ENCODE assay signal across 8 cellular contexts in the genomic region with DNA sequence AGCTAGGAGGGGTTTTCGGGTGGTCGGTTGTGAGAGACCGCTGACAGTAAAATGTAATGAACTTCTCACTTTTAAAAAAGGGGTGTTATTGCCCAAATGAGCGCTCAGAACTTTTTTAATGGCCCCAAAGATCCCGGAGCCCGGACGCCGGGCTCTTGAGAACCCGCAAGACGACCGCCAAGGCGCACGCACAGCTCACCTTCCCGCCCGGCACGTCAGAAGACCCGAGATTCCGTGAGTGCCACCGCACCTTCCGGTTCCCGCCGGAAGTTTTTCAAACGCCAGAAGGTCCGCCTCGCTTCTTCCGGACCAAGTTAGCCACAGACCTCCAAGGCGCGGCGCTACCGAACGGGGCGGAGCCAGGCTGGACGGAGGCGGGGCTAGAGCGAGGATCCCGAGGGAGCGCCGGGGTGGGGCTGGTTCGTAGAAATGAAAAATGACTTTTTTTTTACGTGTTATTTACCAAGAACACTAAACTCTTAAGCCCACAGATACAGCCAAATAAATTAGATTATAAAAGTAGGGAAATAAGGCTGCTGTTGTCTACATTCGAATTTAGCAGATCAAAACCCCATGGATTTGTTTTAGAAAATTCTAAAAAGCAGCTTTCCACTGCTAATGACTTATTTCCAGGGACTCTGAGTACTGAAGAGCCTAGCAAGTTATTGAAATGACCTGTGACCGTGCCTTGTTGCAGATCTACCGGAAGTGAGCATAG. TPM values are rescaled to one million over a fixed set of nuclear protein-coding genes. Genes with fewer than 3 reads are reported as not detected.
A peak's percentile ranks its signal among the peaks of the same experiment; 100 is the strongest.
DNase-seq lines count a peak whose midpoint lies in the region; ATAC-seq, FAIRE-seq and TF ChIP-seq lines count a peak whose summit lies in the region.

Gene SRBD1, minus strand, starts transcription at position 248 of the 718 bp plus-strand sequence. CDS start 5,826 bp downstream, outside the sequence.

- peak; percentile 82 for TF ChIP-seq POLR2A in GM12891 (IDR thresholded peaks at IDR 0.05; ENCODE audit: low read depth, low read length)
- TF ChIP-seq POLR2A in adrenal gland (IDR thresholded peaks at IDR 0.05) = peak; percentile 23 to 66

- H3K36me3 ChIP-seq in adrenal gland (replicated peaks in 1 of 2) = no peaks in the 10 kb centered on the region

- peaks cover 9 to 35% of the 10 kb centered on the region in 2 donors for H3K4me1 ChIP-seq in adrenal gland (replicated peaks in 1 of 2)

- 1% methylated on average over 32 to 43 of the region's 43 CpGs for WGBS in adrenal gland, 4 donors

- H3K27me3 Mint-ChIP-seq in T-cell (no peaks in the 10 kb centered on the region), type B pancreatic cell (no peaks in the 10 kb centered on the region)

- no peak for TF ChIP-seq CTCF in adrenal gland (IDR thresholded peaks at IDR 0.05)
- no peak for TF ChIP-seq CTCF in type B pancreatic cell (conservative IDR thresholded peaks at IDR 0.05)

- CTCF ChIA-PET in T-cell (lab: Charles Lee) = interaction anchor here (0.6 to 1.6 kb wide), 5 partner anchors 27 to 628 kb away, joined by 3 to 5 read pairs (median 4); no protein-coding TSS in a partner anchor

- H3K36me3 Mint-ChIP-seq in T-cell (no peaks in the 10 kb centered on the region), type B pancreatic cell (no peaks in the 10 kb centered on the region)

- FAIRE-seq in GM12891 (lab: Jason Lieb, UNC) = peak; percentile 96

- POLR2A ChIA-PET in T-cell (lab: Charles Lee) = interaction anchor here in 1 of 2 donors (0.7 kb wide), 1 partner anchor 44 kb away, joined by 3 read pairs; no protein-coding TSS in a partner anchor

- peak within 1 kb of the TSS; percentile 49 to 91 (median 64) for H3K4me3 ChIP-seq in adrenal gland

- H3K27ac ChIP-seq in adrenal gland = peak within 1 kb of the TSS; percentile 44 to 91 (median 86)

- peak within 1 kb of the TSS; percentile 96 to 98 (median 97) for H3K4me3 Mint-ChIP-seq in T-cell
- H3K4me3 Mint-ChIP-seq in type B pancreatic cell = peak within 1 kb of the TSS; percentile 99

- H3K9me3 ChIP-seq in adrenal gland (replicated peaks in 1 of 3) = no peaks in the 10 kb centered on the region

- H3K27ac Mint-ChIP-seq in T-cell = peak within 1 kb of the TSS; percentile 93 to 96
- H3K27ac Mint-ChIP-seq in type B pancreatic cell = peak within 1 kb of the TSS; percentile 98

- H3K9me3 Mint-ChIP-seq in T-cell = no peaks in the 10 kb centered on the region
- H3K9me3 Mint-ChIP-seq in type B pancreatic cell = no peaks in the 10 kb centered on the region

- no peaks in the 10 kb centered on the region for H3K27me3 ChIP-seq in adrenal gland

- peaks cover 24 to 32% (median 26%) of the 10 kb centered on the region in 3 donors for H3K4me1 Mint-ChIP-seq in T-cell
- H3K4me1 Mint-ChIP-seq in type B pancreatic cell (ENCODE audit: unreplicated experiment) = peaks cover 5% of the 10 kb centered on the region

- peak; percentile 59 for DNase-seq in GM12891 (ENCODE audit: insufficient read length, low spot score)
- DNase-seq in NCI-H1436 treated with DMSO at 0.1 percent for 48 hours (lab: John Stamatoyannopoulos, UW) = peak; percentile 64
- DNase-seq in T-cell = peak; percentile 62 to 84 (median 74)
- DNase-seq in adrenal gland = peak; percentile 96 to 97 (median 97)
- DNase-seq in cardiac septum (ENCODE audit: low spot score) = peak; percentile 98
- peak; percentile 94 for DNase-seq in pons (ENCODE audit: low spot score)
- peak; percentile 96 for DNase-seq in type B pancreatic cell (ENCODE audit: extremely low spot score, unreplicated experiment)

- intact Hi-C loops in adrenal gland (cut with DNase I) = no loop called here
- intact Hi-C loops in cardiac septum (cut with DNase I) = no loop called here

- ATAC-seq in HG02840 (IDR thresholded peaks at IDR 0.05; ENCODE audit: low FRiP score, unreplicated experiment) (peak; percentile 85), T-cell (replicated peaks in 1 of 4) (peak; percentile 87 to 93 (median 91))

TF ChIP-seq in GM12891, 5 proteins besides CTCF, POLR2A, EP300 and RAD21:
- TF ChIP-seq TAF1 (IDR thresholded peaks at IDR 0.05; ENCODE audit: low read depth, low read length) = peak; percentile 46; the same call in 1 of the 2 replicates
- TF ChIP-seq SPI1 (IDR thresholded peaks at IDR 0.05; ENCODE audit: low read depth, low read length) = no peak
- peak; percentile 73; the same call in 1 of the 2 replicates for TF ChIP-seq POLR2AphosphoS5 (IDR thresholded peaks at IDR 0.05; ENCODE audit: low read depth, low read length)
- peak; percentile 50; the same call in 1 of the 2 replicates for TF ChIP-seq POU2F2 (IDR thresholded peaks at IDR 0.05; ENCODE audit: low read depth, low read length)
- no peak for TF ChIP-seq PAX5 (IDR thresholded peaks at IDR 0.05; ENCODE audit: insufficient read depth, low read length, severe bottlenecking)

RNA-seq across cellular contexts. Expression of gene SRBD1, which starts in this region (rescaled TPM):
- 10.8 TPM for polyA plus RNA-seq in GM12891 (2012; ENCODE audit: low read depth, missing spikeins)
- total RNA-seq in T-cell (10 to 100 TPM; 16.1 to 22.8 (median 20.7) TPM), adrenal gland (10 to 100 TPM in 7 of 8 donors, 1 to 10 TPM in 1; 6.8 to 21.6 (median 13.8) TPM), cardiac septum (11.2 TPM), type B pancreatic cell (ENCODE audit: low replicate concordance) (10.7 and 19.3 TPM in 2 replicates)
- 10 to 100 TPM in 1 of 3 donors, 1 to 10 TPM in 2; 2.7 to 18.3 (median 3.0) TPM for polyA plus RNA-seq in adrenal gland

Comparison
In these comparisons a context has a peak if more than half of its experiments do, and no peak if none do; other contexts are left out.
1. Peak in every context shown above with its lines: DNase-seq, ATAC-seq, H3K4me3 ChIP-seq and H3K27ac ChIP-seq.